13 cellular contexts compared by ENCODE assay signal in genomic region chr18:44841221-44841620, GRCh38.
"Had no signal": no experiment of that assay in that cellular context is flagged by ENCODE, and none has a peak within 500 bp of the region (broad histone marks: within the 10 kb centered on the region; RNA-seq: fewer than 3 reads in every experiment).

No MANE protein-coding gene starts in this region.

- H3K27me3 ChIP-seq: esophagus muscularis mucosa, heart right ventricle, thyroid gland, uterus had no signal

- H3K4me1 ChIP-seq: uterus had no signal

- H3K27ac ChIP-seq: skin epidermis, thyroid gland had no signal

- H3K36me3 ChIP-seq: esophagus muscularis mucosa, heart right ventricle, thyroid gland, uterus had no signal

- DNase-seq: activated CD4-positive, alpha-beta T cell treated with anti-CD3 and anti-CD28 coated beads for 4 hours; amniotic stem cell; heart right ventricle; islet precursor cell; left ventricle myocardium superior; mesendoderm; nephron progenitor cell; stimulated activated CD4-positive, alpha-beta T cell treated with anti-CD3 and anti-CD28 coated beads, Interleukin-4, amount 100 ng/mL, for 4 hours; T1000; thyroid gland; uterus had no signal

- H3K9me3 ChIP-seq: esophagus muscularis mucosa, heart right ventricle, thyroid gland, uterus had no signal

- H3K4me3 ChIP-seq: esophagus muscularis mucosa, heart right ventricle, skin epidermis, thyroid gland, uterus had no signal
